Comparison of ENCODE assay signal across 10 cellular contexts in the genomic region with DNA sequence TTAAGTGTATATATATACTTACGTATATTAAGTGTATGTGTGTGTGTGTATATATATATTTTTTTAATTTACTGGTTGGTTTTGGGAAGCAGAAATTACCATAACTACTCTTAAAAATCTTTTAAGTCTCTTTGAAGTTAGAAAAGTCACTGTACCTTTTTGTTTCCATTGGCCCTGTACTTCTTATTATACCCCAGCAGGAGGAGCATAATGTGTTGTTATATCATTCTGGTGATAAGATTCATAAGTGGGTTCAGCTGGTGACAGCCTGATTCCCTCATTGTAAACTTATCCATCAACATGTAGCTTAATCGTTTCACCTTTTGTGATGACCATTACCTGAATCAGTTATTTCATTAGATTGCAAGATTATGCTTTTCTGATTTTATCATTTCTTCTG. TPM values are rescaled to one million over a fixed set of nuclear protein-coding genes. Genes with fewer than 3 reads are reported as not detected.
DNase-seq lines count a peak whose midpoint lies in the region; ATAC-seq and TF ChIP-seq lines count a peak whose summit lies in the region.
"Had no signal": no experiment of that assay in that cellular context is flagged by ENCODE, and none has a peak within 500 bp of the region (broad histone marks: within the 10 kb centered on the region; RNA-seq: fewer than 3 reads in every experiment).

No MANE protein-coding gene starts in this region.

- H3K27ac ChIP-seq in CD8-positive, alpha-beta T cell (ENCODE audit: low read depth, low read length) = no peak overlapping the region
- no peak overlapping the region for H3K27ac ChIP-seq in IMR-90 (ENCODE audit: insufficient read depth, low read length)
- H3K27ac ChIP-seq in GM23338 (ENCODE audit: low read depth) = no peak overlapping the region

- no peaks in the 10 kb centered on the region for H3K27me3 ChIP-seq in CD8-positive, alpha-beta T cell (ENCODE audit: insufficient read depth, low read length)
- H3K27me3 ChIP-seq in IMR-90 (ENCODE audit: control insufficient read depth, insufficient read depth, low read length) (no peaks in the 10 kb centered on the region), GM23338 (ENCODE audit: insufficient read depth) (no peaks in the 10 kb centered on the region)

- H2BK20ac ChIP-seq in IMR-90 (ENCODE audit: low read depth, low read length) = no peak overlapping the region

- no peak overlapping the region for H3K18ac ChIP-seq in IMR-90 (ENCODE audit: low read depth, low read length)

- no peak overlapping the region for H2AFZ ChIP-seq in IMR-90 (replicated peaks; ENCODE audit: low read length, poor library complexity)
- H2AFZ ChIP-seq in GM23338 = no peak overlapping the region

- intact Hi-C loops in CD8-positive, alpha-beta T cell (cut with DNase I, micrococcal nuclease) = loop anchor here in 1 of 2 experiments (1.0 kb wide), 1 partner anchor 189 kb away; no protein-coding TSS in a partner anchor
- intact Hi-C loops in IMR-90 (cut with micrococcal nuclease) = loop anchor here (1.0 kb wide), 1 partner anchor 189 kb away; no protein-coding TSS in a partner anchor

- H3F3A ChIP-seq in GM23338 (replicated peaks; ENCODE audit: low read depth) = no peaks in the 10 kb centered on the region

- H2AK5ac ChIP-seq in IMR-90 (ENCODE audit: low read depth, low read length) = no peak overlapping the region

- H3K9me3 ChIP-seq in CD8-positive, alpha-beta T cell (ENCODE audit: low read length) = no peaks in the 10 kb centered on the region
- H3K9me3 ChIP-seq in IMR-90 (ENCODE audit: control insufficient read depth, insufficient read depth, low read length) = no peaks in the 10 kb centered on the region

- no CpG with 5 or more reads among the region's 2 CpGs for WGBS in IMR-90 (ENCODE audit: extremely low coverage in 2 of 2, insufficient read length in 1 of 2), 2 experiments

- H2AK9ac ChIP-seq in IMR-90 (replicated peaks; ENCODE audit: low read depth, low read length, poor library complexity) = no peak overlapping the region

- H3K56ac ChIP-seq in IMR-90 (ENCODE audit: extremely low read depth, insufficient read depth, low read length) = no peak overlapping the region

- H4K20me1 ChIP-seq in IMR-90 (ENCODE audit: insufficient read depth, low read length) = no peaks in the 10 kb centered on the region
- peaks cover 2% of the 10 kb centered on the region; the same call in 1 of the 2 replicates for H4K20me1 ChIP-seq in GM23338 (replicated peaks; ENCODE audit: insufficient read depth)

- peak; percentile 56 for TF ChIP-seq RAD21 in IMR-90 (IDR thresholded peaks at IDR 0.05; ENCODE audit: low read length)

- peak; percentile 51 for ATAC-seq in CD8-positive, alpha-beta T cell
- ATAC-seq in IMR-90 (ENCODE audit: low read depth) (no peak), GM21367 (IDR thresholded peaks at IDR 0.05; ENCODE audit: unreplicated experiment) (no peak), HG03175 (IDR thresholded peaks at IDR 0.05; ENCODE audit: unreplicated experiment) (no peak), GM23338 (no peak)

- peaks cover 0 to 10% of the 10 kb centered on the region in 2 experiments; a peak in 1 of 4 replicates for H3K79me1 ChIP-seq in IMR-90 (ENCODE audit: low read depth in 1 of 2, low read length in 2 of 2)

- in situ Hi-C loops in IMR-90 (cut with MboI; ENCODE audit: low sequenced_read_pairs) (loop anchor here (10.0 kb wide), 1 partner anchor 191 kb away; no protein-coding TSS in a partner anchor), astrocyte of the cerebellum (cut with HindIII; ENCODE audit: low sequenced_read_pairs) (no loop called here)

- TF ChIP-seq POLR2A in IMR-90 (IDR thresholded peaks at IDR 0.05; ENCODE audit: low read depth, low read length) = no peak

- no TSS peak for BruUV-seq in IMR-90 (replicated peaks; lab: Mats Ljungman, UMichigan)

- no peak for DNase-seq in CD8-positive, alpha-beta T cell
- DNase-seq in IMR-90 (peak; percentile 30), astrocyte of the cerebellum (ENCODE audit: low read depth) (no peak), lung microvascular endothelial cell (ENCODE audit: low read depth in 2 of 2) (peak; percentile 39 to 41), hypothalamus (lab: John Stamatoyannopoulos, UW) (no peak), GM23338 (ENCODE audit: low spot score) (no peak)
- DNase-seq: activated naive CD8-positive, alpha-beta T cell treated with anti-CD3 and anti-CD28 coated beads, Interleukin-2, amount 10 ng/mL, durations not matched to agents 7 days and 5 days had no signal

- H3K9me3 Mint-ChIP-seq in CD8-positive, alpha-beta T cell = no peaks in the 10 kb centered on the region
- H3K9me3 Mint-ChIP-seq in GM23338 = peaks cover 2% of the 10 kb centered on the region; the same call in 2 of the 3 replicates
- H3K9me3 Mint-ChIP-seq: activated naive CD8-positive, alpha-beta T cell treated with anti-CD3 and anti-CD28 coated beads, Interleukin-2, amount 10 ng/mL, durations not matched to agents 7 days and 5 days; T-helper 1 cell treated with Interleukin-12 subunit alpha and Interleukin-12 subunit beta and Interleukin-4 antibody, amounts not matched to agents 30 μg/mL and 1 μg/mL, for 36 hours had no signal

- no peak overlapping the region for H3K9ac ChIP-seq in IMR-90 (ENCODE audit: low read depth, low read length)

- dilution Hi-C loops in IMR-90 (cut with HindIII; ENCODE audit: low sequenced_read_pairs, unreplicated experiment) = no loop called here

- H2BK120ac ChIP-seq in IMR-90 (ENCODE audit: low read depth, low read length) = no peak overlapping the region

- no peaks in the 10 kb centered on the region for H3K9me1 ChIP-seq in IMR-90 (ENCODE audit: insufficient read depth, low read length)

- H3K4me2 ChIP-seq in IMR-90 (ENCODE audit: low read depth, low read length) (no peak overlapping the region), GM23338 (no peak overlapping the region)

- CTCF ChIA-PET in CD8-positive, alpha-beta T cell (lab: Charles Lee) = interaction anchor here (1.1 to 1.4 kb wide), 6 partner anchors 12 to 190 kb away, joined by 3 to 6 read pairs (median 4); no protein-coding TSS in a partner anchor
- CTCF ChIA-PET in IMR-90 (lab: Yijun Ruan, JAX) = interaction anchor here (0.7 to 1.7 kb wide), 5 partner anchors 9 to 194 kb away, joined by 3 to 5 read pairs (median 4); no protein-coding TSS in a partner anchor

- H3K4me1 ChIP-seq in CD8-positive, alpha-beta T cell (ENCODE audit: insufficient read depth, low read length) = no peaks in the 10 kb centered on the region
- 0 out of 2 replicates have a peak, but pooled peaks cover 2% of the 10 kb centered on the region for H3K4me1 ChIP-seq in IMR-90 (ENCODE audit: control insufficient read depth, insufficient read depth, low read length)
- H3K4me1 ChIP-seq in GM23338 (ENCODE audit: insufficient read depth) = no peaks in the 10 kb centered on the region

- no peak overlapping the region for H2BK5ac ChIP-seq in IMR-90 (ENCODE audit: low read depth, low read length, poor library complexity, severe bottlenecking)

- H3K79me2 ChIP-seq in GM23338 (replicated peaks; ENCODE audit: insufficient read depth) = no peaks in the 10 kb centered on the region

- TF ChIP-seq CTCF in CD8-positive, alpha-beta T cell (IDR thresholded peaks at IDR 0.05) = peak; percentile 34
- peak; percentile 48 for TF ChIP-seq CTCF in IMR-90 (conservative IDR thresholded peaks at IDR 0.05; ENCODE audit: low read depth, low read length)
- peak; percentile 31 for TF ChIP-seq CTCF in astrocyte of the cerebellum (IDR thresholded peaks at IDR 0.05; ENCODE audit: low read depth, low read length, missing control alignments)
- TF ChIP-seq CTCF in GM23338 (conservative IDR thresholded peaks at IDR 0.05; ENCODE audit: low read depth in 2 of 2) = peak in 1 of 2 experiments; percentile 15; a peak in 2 of 4 replicates

- POLR2A ChIA-PET in CD8-positive, alpha-beta T cell (lab: Charles Lee) = interaction anchor here (0.6 kb wide), 1 partner anchor 230 kb away, joined by 3 read pairs; no protein-coding TSS in a partner anchor
- POLR2A ChIA-PET in IMR-90 (lab: Charles Lee; ENCODE audit: unreplicated experiment) = no interaction called here

- H3K36me3 ChIP-seq in CD8-positive, alpha-beta T cell (ENCODE audit: insufficient read depth, low read length) = peaks cover 20% of the 10 kb centered on the region
- H3K36me3 ChIP-seq in IMR-90 (ENCODE audit: control insufficient read depth, insufficient read depth, low read length) = peaks cover 50% of the 10 kb centered on the region
- peaks cover 44% of the 10 kb centered on the region for H3K36me3 ChIP-seq in GM23338 (ENCODE audit: insufficient read depth)

- no peak overlapping the region for H3K23ac ChIP-seq in IMR-90 (ENCODE audit: low read depth, low read length)

- no peak overlapping the region for H2BK15ac ChIP-seq in IMR-90 (ENCODE audit: low read depth, low read length)

- H3K4me3 Mint-ChIP-seq in CD8-positive, alpha-beta T cell = no peak overlapping the region
- H3K4me3 Mint-ChIP-seq in GM23338 = no peak overlapping the region
- H3K4me3 Mint-ChIP-seq: activated naive CD8-positive, alpha-beta T cell treated with anti-CD3 and anti-CD28 coated beads, Interleukin-2, amount 10 ng/mL, durations not matched to agents 7 days and 5 days; T-helper 1 cell treated with Interleukin-12 subunit alpha and Interleukin-12 subunit beta and Interleukin-4 antibody, amounts not matched to agents 30 μg/mL and 1 μg/mL, for 36 hours had no signal

- no peak overlapping the region for H3K4me3 ChIP-seq in CD8-positive, alpha-beta T cell (ENCODE audit: low read depth, low read length)
- H3K4me3 ChIP-seq in IMR-90 (ENCODE audit: insufficient read depth, low read depth, low read length) = no peak overlapping the region
- no peak overlapping the region for H3K4me3 ChIP-seq in astrocyte of the cerebellum (ENCODE audit: low read depth, low read length)
- no peak overlapping the region for H3K4me3 ChIP-seq in GM23338

- H3K36me3 Mint-ChIP-seq in CD8-positive, alpha-beta T cell = peaks cover 92% of the 10 kb centered on the region
- H3K36me3 Mint-ChIP-seq in GM23338 (ENCODE audit: low read depth) = peaks cover 94% of the 10 kb centered on the region

- no peak overlapping the region for H3K4ac ChIP-seq in IMR-90 (ENCODE audit: low read depth, low read length)

- no peaks in the 10 kb centered on the region for H3K27me3 Mint-ChIP-seq in CD8-positive, alpha-beta T cell (ENCODE audit: low read depth)
- H3K27me3 Mint-ChIP-seq in GM23338 (ENCODE audit: insufficient read depth, low read depth, poor library complexity) = peaks cover 3% of the 10 kb centered on the region
- H3K27me3 Mint-ChIP-seq: activated naive CD8-positive, alpha-beta T cell treated with anti-CD3 and anti-CD28 coated beads, Interleukin-2, amount 10 ng/mL, durations not matched to agents 7 days and 5 days had no signal

- H3K27ac Mint-ChIP-seq in CD8-positive, alpha-beta T cell = no peak overlapping the region
- no peak overlapping the region for H3K27ac Mint-ChIP-seq in GM23338
- H3K27ac Mint-ChIP-seq: activated naive CD8-positive, alpha-beta T cell treated with anti-CD3 and anti-CD28 coated beads, Interleukin-2, amount 10 ng/mL, durations not matched to agents 7 days and 5 days; T-helper 1 cell treated with Interleukin-12 subunit alpha and Interleukin-12 subunit beta and Interleukin-4 antibody, amounts not matched to agents 30 μg/mL and 1 μg/mL, for 36 hours had no signal

- H3K14ac ChIP-seq in IMR-90 (replicated peaks; ENCODE audit: low read depth, low read length) = no peak overlapping the region

- no peak overlapping the region for H4K8ac ChIP-seq in IMR-90 (ENCODE audit: low read depth in 2 of 2, low read length in 2 of 2)

- H4K91ac ChIP-seq in IMR-90 (ENCODE audit: insufficient read depth, low read depth, low read length) = no peak overlapping the region

- peaks cover 2% of the 10 kb centered on the region for H3K4me1 Mint-ChIP-seq in CD8-positive, alpha-beta T cell (ENCODE audit: low read depth)
- no peaks in the 10 kb centered on the region for H3K4me1 Mint-ChIP-seq in GM23338

- no peak overlapping the region for H4K5ac ChIP-seq in IMR-90 (ENCODE audit: low read depth, low read length)

- no peaks in the 10 kb centered on the region for H3K9me2 ChIP-seq in GM23338 (ENCODE audit: insufficient read depth)

RNA-seq across cellular contexts. Expression of a gene that starts 30.8 kb away (rescaled TPM):
- total RNA-seq in CD8-positive, alpha-beta T cell = 10 to 100 TPM; 21.4 to 23.9 TPM
- total RNA-seq in IMR-90 (2012; rRNA removed) = 46.7 and 54.1 TPM in 2 replicates
- polyA plus RNA-seq in IMR-90 (2012; rRNA removed) = 30.2 and 34.5 TPM in 2 replicates
- polyA plus RNA-seq in IMR-90 (2012; cell fraction: cytosol; rRNA removed) = 6.9 and 18.5 TPM in 2 replicates
- 8.5 and 22.8 TPM in 2 replicates for polyA plus RNA-seq in IMR-90 (2012; cell fraction: nucleus; rRNA removed; ENCODE audit: low replicate concordance)
- total RNA-seq in lung microvascular endothelial cell = 29.4 and 31.8 TPM in 2 replicates
- 52.0 and 58.0 TPM in 2 replicates for total RNA-seq in GM23338 (2014; rRNA removed; shearing (Covaris generic))
- polyA plus RNA-seq in GM23338 (2016; fragmentation: Nextera tagmentation; extraction: Ambion mirVana) = 31.7 and 32.4 TPM in 2 replicates

RNA-seq across cellular contexts. Expression of a gene that starts 31.2 kb away (rescaled TPM):
- total RNA-seq in CD8-positive, alpha-beta T cell = 10 to 100 TPM; 17.1 to 19.8 TPM
- total RNA-seq in IMR-90 (2012; rRNA removed) (13.4 and 21.9 TPM in 2 replicates), lung microvascular endothelial cell (7.4 and 11.1 TPM in 2 replicates)
- polyA plus RNA-seq in IMR-90 (2012; rRNA removed) (4.7 and 6.4 TPM in 2 replicates), GM23338 (2016; fragmentation: Nextera tagmentation; extraction: Ambion mirVana) (5.0 and 7.2 TPM in 2 replicates)
- polyA plus RNA-seq in IMR-90 (2012; cell fraction: cytosol; rRNA removed) = 1.4 and 1.5 TPM in 2 replicates
- 2.9 and 9.6 TPM in 2 replicates for polyA plus RNA-seq in IMR-90 (2012; cell fraction: nucleus; rRNA removed; ENCODE audit: low replicate concordance)
- total RNA-seq in GM23338 (2014; rRNA removed; shearing (Covaris generic)) = 7.0 and 10.6 TPM in 2 replicates

Comparison
In these comparisons a context has a peak if more than half of its experiments do, and no peak if none do; other contexts are left out.
1. DNase-seq: peak in IMR-90 (single experiment) and lung microvascular endothelial cell (2 of 2); none in CD8-positive, alpha-beta T cell (0 of 7), astrocyte of the cerebellum (single experiment), hypothalamus (0 of 51) and GM23338 (single experiment).